Comparison of ENCODE assay signal across 18 cellular contexts in genomic region chr10:44926771-44927751, GRCh38. TPM values are rescaled to one million over a fixed set of nuclear protein-coding genes. Genes with fewer than 3 reads are reported as not detected.
DNase-seq lines count a peak whose midpoint lies in the region; ATAC-seq and TF ChIP-seq lines count a peak whose summit lies in the region.
"Had no signal": no experiment of that assay in that cellular context is flagged by ENCODE, and none has a peak within 500 bp of the region (broad histone marks: within the 10 kb centered on the region; RNA-seq: fewer than 3 reads in every experiment).

No MANE protein-coding gene starts in this region.

- H3K4me3 ChIP-seq in epithelial cell of proximal tubule (ENCODE audit: low read depth, low read length) (no peak overlapping the region), mucosa of descending colon (no peak overlapping the region)

- DNase-seq in AG20443 (ENCODE audit: low spot score): peak; percentile 35
- DNase-seq in MV-4-11 (lab: John Stamatoyannopoulos, UW): peak; percentile 52
- DNase-seq in epithelial cell of proximal tubule (ENCODE audit: low read depth): peak; percentile 83
- DNase-seq in mucosa of descending colon: no peak
- no peak for DNase-seq in epidermal melanocyte (ENCODE audit: insufficient read length, low spot score)
- no peak for DNase-seq in NCI-H128 (lab: John Stamatoyannopoulos, UW; ENCODE audit: unreplicated experiment)
- DNase-seq in DMS 273 (lab: John Stamatoyannopoulos, UW; ENCODE audit: unreplicated experiment): no peak
- DNase-seq: activated CD4-positive, alpha-beta T cell treated with anti-CD3 and anti-CD28 coated beads, Interleukin-2, amount 50 U/mL, for 48 hours; activated effector memory CD4-positive, alpha-beta T cell treated with anti-CD3 and anti-CD28 coated beads, Interleukin-2, amount 50 U/mL, for 16 hours; brain microvascular endothelial cell; DMS79 treated with DMSO at 0.1 percent for 48 hours; MM.1S; NCI-H446 treated with DMSO at 0.1 percent for 48 hours; posterior cingulate gyrus; stimulated activated CD4-positive, alpha-beta T cell treated with anti-CD3 and anti-CD28 coated beads, Interleukin-4, amount 100 ng/mL, for 1 hour; T-helper 9 cell had no signal

- H3K4me1 ChIP-seq in mucosa of descending colon (ENCODE audit: low read depth): peaks cover 2% of the 10 kb centered on the region

- ATAC-seq in mucosa of descending colon (peak; percentile 12), HG02870 (IDR thresholded peaks at IDR 0.05; ENCODE audit: unreplicated experiment) (no peak)
- ATAC-seq: stimulated activated memory B cell treated with anti-CD40 and anti-IgM and Interleukin-4, amounts not matched to agents 10 μg/mL and 1 μg/mL and 100 μg/mL, for 72 hours had no signal

- intact Hi-C loops in mucosa of descending colon (cut with DNase I, micrococcal nuclease): no loop called here

- no peaks in the 10 kb centered on the region for H3K9me3 ChIP-seq in mucosa of descending colon

- no peaks in the 10 kb centered on the region for H3K36me3 ChIP-seq in mucosa of descending colon (ENCODE audit: low read depth)
- H3K36me3 ChIP-seq: brain microvascular endothelial cell had no signal

- TF ChIP-seq CTCF in epithelial cell of proximal tubule (conservative IDR thresholded peaks at IDR 0.05; ENCODE audit: low read depth, low read length): no peak
- no peak for TF ChIP-seq CTCF in mucosa of descending colon (IDR thresholded peaks at IDR 0.05)

RNA-seq across cellular contexts. Expression of gene TMEM72, which starts 15.9 kb away (rescaled TPM):
- total RNA-seq in epithelial cell of proximal tubule: not detected in 2 replicates
- 10 to 100 TPM; 14.9 to 40.6 (median 17.4) TPM for total RNA-seq in mucosa of descending colon

RNA-seq across cellular contexts. Expression of gene RASSF4, which starts 32.5 kb away (rescaled TPM):
- total RNA-seq in epithelial cell of proximal tubule: 14.5 and 23.1 TPM in 2 replicates
- 10 to 100 TPM; 20.0 to 50.6 (median 32.3) TPM for total RNA-seq in mucosa of descending colon

RNA-seq across cellular contexts. Expression of gene DEPP1, which starts 51.5 kb away (rescaled TPM):
- total RNA-seq in epithelial cell of proximal tubule (7.4 and 20.1 TPM in 2 replicates), mucosa of descending colon (10 to 100 TPM; 14.8 to 19.0 (median 18.1) TPM)

Comparison
In these comparisons a context has a peak if more than half of its experiments do, and no peak if none do; other contexts are left out.
1. DNase-seq: peak in AG20443 (single experiment), MV-4-11 (single experiment) and epithelial cell of proximal tubule (single experiment); none in mucosa of descending colon (0 of 3), epidermal melanocyte (single experiment), NCI-H128 (single experiment) and DMS 273 (single experiment).
2. RNA of gene TMEM72, which starts 15.9 kb away (total RNA-seq): 14.9 to 40.6 TPM in mucosa of descending colon; not detected in epithelial cell of proximal tubule; every median in the first group is over 10 times any median in the second.